In the genomic region with DNA sequence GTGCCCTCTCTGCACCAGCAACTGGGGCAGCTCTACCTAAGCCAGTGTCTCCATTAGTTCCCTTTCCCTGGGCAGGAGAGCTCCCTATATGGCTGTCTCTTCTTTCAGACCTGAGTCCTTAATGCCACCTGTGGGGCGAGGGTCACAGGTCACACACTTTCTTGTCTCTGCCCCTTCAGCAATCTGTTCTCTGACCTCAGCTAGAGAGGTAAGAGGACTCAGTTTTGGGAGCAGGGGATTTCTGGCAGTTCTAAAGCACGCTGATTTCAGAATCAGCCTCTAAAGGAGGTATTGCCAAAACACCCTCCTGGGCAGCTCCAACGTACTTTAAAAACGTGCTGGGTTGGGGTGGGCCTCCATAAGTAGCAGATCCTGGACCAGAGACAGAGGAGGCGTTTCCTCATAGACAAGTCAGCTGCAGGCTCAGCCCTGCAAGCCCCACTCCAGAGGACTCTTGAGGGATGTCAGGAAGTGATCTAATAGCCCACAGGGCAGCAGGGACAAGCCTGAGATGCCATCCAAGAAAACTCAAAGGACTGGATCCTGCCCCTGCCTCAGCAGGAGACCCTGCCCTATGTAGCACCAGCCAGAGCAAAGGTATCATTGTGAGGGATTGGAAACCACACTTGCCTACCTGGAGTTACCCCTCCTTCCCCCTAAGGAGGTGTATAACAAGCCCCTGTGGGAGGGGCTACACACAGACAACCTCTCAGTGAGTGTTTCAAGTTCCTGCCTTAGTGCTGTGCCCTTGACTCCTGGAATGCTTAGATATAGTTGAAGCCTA, we compare ENCODE assay signal across 8 cellular contexts. TPM values are rescaled to one million over a fixed set of nuclear protein-coding genes. Genes with fewer than 3 reads are reported as not detected.
DNase-seq lines count a peak whose midpoint lies in the region; ATAC-seq and TF ChIP-seq lines count a peak whose summit lies in the region.

No MANE protein-coding gene starts in this region.

- no peak overlapping the region for H3K27ac ChIP-seq in PC-3 (ENCODE audit: low read length)
- H3K27ac ChIP-seq in mucosa of rectum (ENCODE audit: low read depth in 2 of 2, low read length in 2 of 2): peak overlapping the region; percentile 19 to 24

- H3K36me3 Mint-ChIP-seq in activated CD4-positive, alpha-beta T cell treated with anti-CD3 and anti-CD28 coated beads, Interleukin-2, amount 10 ng/mL, durations not matched to agents 24 days and 14 days (ENCODE audit: low read depth): peaks cover 1% of the 10 kb centered on the region

- H3K4me2 ChIP-seq in PC-3 (ENCODE audit: low read length): no peak overlapping the region

- H3K9me3 Mint-ChIP-seq in activated CD4-positive, alpha-beta T cell treated with anti-CD3 and anti-CD28 coated beads, Interleukin-2, amount 10 ng/mL, durations not matched to agents 24 days and 14 days: no peaks in the 10 kb centered on the region

- no peaks in the 10 kb centered on the region for H3K9me3 ChIP-seq in PC-3 (ENCODE audit: low read length)
- no peaks in the 10 kb centered on the region for H3K9me3 ChIP-seq in mucosa of rectum (ENCODE audit: control insufficient read depth in 2 of 2, low read length in 2 of 2)

- peaks cover 56% of the 10 kb centered on the region for H4K20me1 ChIP-seq in PC-3 (ENCODE audit: low read length)

- H3K9me2 ChIP-seq in PC-3 (replicated peaks; ENCODE audit: low read length): no peaks in the 10 kb centered on the region

- H3K9ac ChIP-seq in PC-3 (ENCODE audit: low read length) (no peak overlapping the region), mucosa of rectum (ENCODE audit: low read depth in 1 of 2, low read length in 2 of 2) (peak overlapping the region in 1 of 2 donors; percentile 36)

- H3K27ac Mint-ChIP-seq in activated CD4-positive, alpha-beta T cell treated with anti-CD3 and anti-CD28 coated beads, Interleukin-2, amount 10 ng/mL, durations not matched to agents 24 days and 14 days: peak overlapping the region; percentile 84

- CTCF ChIA-PET in PC-3 (lab: Charles Lee): no interaction called here

- H3K27me3 Mint-ChIP-seq in activated CD4-positive, alpha-beta T cell treated with anti-CD3 and anti-CD28 coated beads, Interleukin-2, amount 10 ng/mL, durations not matched to agents 24 days and 14 days: no peaks in the 10 kb centered on the region

- ATAC-seq in PC-3: peak; percentile 83
- no peak for ATAC-seq in HG03039 (IDR thresholded peaks at IDR 0.05; ENCODE audit: unreplicated experiment)
- no peak for ATAC-seq in GM19455 (IDR thresholded peaks at IDR 0.05; ENCODE audit: unreplicated experiment)

- TF ChIP-seq CTCF in PC-3 (conservative IDR thresholded peaks at IDR 0.05; ENCODE audit: low read depth, low read length): no peak

- H3K4me3 ChIP-seq in PC-3 (ENCODE audit: low read length) (no peak overlapping the region), mucosa of rectum (ENCODE audit: low read length in 2 of 2) (peak overlapping the region in 1 of 2 donors; percentile 39)

- peaks cover 80% of the 10 kb centered on the region for H3K4me1 Mint-ChIP-seq in activated CD4-positive, alpha-beta T cell treated with anti-CD3 and anti-CD28 coated beads, Interleukin-2, amount 10 ng/mL, durations not matched to agents 24 days and 14 days

- no peaks in the 10 kb centered on the region for H3K36me3 ChIP-seq in PC-3 (ENCODE audit: low read depth, low read length)
- H3K36me3 ChIP-seq in mucosa of rectum (ENCODE audit: control insufficient read depth in 2 of 2, insufficient read depth in 2 of 2, low read length in 2 of 2): peaks cover 0 to 5% of the 10 kb centered on the region in 2 donors

- POLR2A ChIA-PET in PC-3 (lab: Charles Lee; ENCODE audit: unreplicated experiment): no interaction called here

- DNase-seq in activated CD4-positive, alpha-beta T cell treated with anti-CD3 and anti-CD28 coated beads, Interleukin-2, amount 10 ng/mL, durations not matched to agents 24 days and 14 days: peak; percentile 71
- no peak for DNase-seq in activated CD4-positive, alpha-beta T cell treated with anti-CD3 and anti-CD28 coated beads, Interleukin-2, amount 50 U/mL, for 4 hours
- DNase-seq in PC-3: peak; percentile 38
- peak; percentile 35 for DNase-seq in dedifferentiated amniotic fluid mesenchymal stem cell (ENCODE audit: extremely low spot score)
- DNase-seq in occipital lobe (lab: John Stamatoyannopoulos, UW): no peak

- peaks cover 96% of the 10 kb centered on the region for H3K79me2 ChIP-seq in PC-3 (ENCODE audit: low read length)

- H3K4me1 ChIP-seq in PC-3 (ENCODE audit: insufficient read depth, low read length) (peaks cover 17% of the 10 kb centered on the region; the same call in 1 of the 2 replicates), mucosa of rectum (ENCODE audit: control insufficient read depth in 2 of 2, insufficient read depth in 2 of 2, low read length in 2 of 2) (peaks cover 86 to 90% of the 10 kb centered on the region in 2 donors)

- intact Hi-C loops in activated CD4-positive, alpha-beta T cell treated with anti-CD3 and anti-CD28 coated beads, Interleukin-2, amount 10 ng/mL, durations not matched to agents 24 days and 14 days (cut with micrococcal nuclease): loop anchor here (2.0 kb wide), 1 partner anchor 103 kb away; the partner anchor contains the start of gene ATP23
- intact Hi-C loops in PC-3 (cut with micrococcal nuclease): no loop called here

- no TSS peak for BruUV-seq in PC-3 (replicated peaks; lab: Mats Ljungman, UMichigan)

- H3K4me3 Mint-ChIP-seq in activated CD4-positive, alpha-beta T cell treated with anti-CD3 and anti-CD28 coated beads, Interleukin-2, amount 10 ng/mL, durations not matched to agents 24 days and 14 days: peak overlapping the region; percentile 67

- no peak overlapping the region for H2AFZ ChIP-seq in PC-3 (ENCODE audit: low read length)

- no peaks in the 10 kb centered on the region for H3F3A ChIP-seq in PC-3 (ENCODE audit: low read length, unreplicated experiment)

- H3K27me3 ChIP-seq in PC-3 (ENCODE audit: low read length) (no peaks in the 10 kb centered on the region), mucosa of rectum (ENCODE audit: control insufficient read depth in 2 of 2, insufficient read depth in 2 of 2, low read length in 2 of 2) (no peaks in the 10 kb centered on the region)

RNA-seq across cellular contexts. Expression of gene CTDSP2, which starts 8.6 kb away (rescaled TPM):
- total RNA-seq in activated CD4-positive, alpha-beta T cell treated with anti-CD3 and anti-CD28 coated beads, Interleukin-2, amount 10 ng/mL, durations not matched to agents 24 days and 14 days: 81.4 and 82.7 TPM in 2 replicates
- total RNA-seq in PC-3 (2014; rRNA removed): 37.4 and 39.4 TPM in 2 replicates
- total RNA-seq in occipital lobe: 32.4 TPM

RNA-seq across cellular contexts. Expression of gene AVIL, which starts 19.4 kb away (rescaled TPM):
- 1.2 and 1.9 TPM in 2 replicates for total RNA-seq in activated CD4-positive, alpha-beta T cell treated with anti-CD3 and anti-CD28 coated beads, Interleukin-2, amount 10 ng/mL, durations not matched to agents 24 days and 14 days
- total RNA-seq in PC-3 (2014; rRNA removed) (2.3 TPM in 1 of 2 replicates, not detected in the other), occipital lobe (0.78 TPM)

RNA-seq across cellular contexts. Expression of gene TSFM, which starts 55.4 kb away (rescaled TPM):
- total RNA-seq in activated CD4-positive, alpha-beta T cell treated with anti-CD3 and anti-CD28 coated beads, Interleukin-2, amount 10 ng/mL, durations not matched to agents 24 days and 14 days: 62.5 and 64.3 TPM in 2 replicates
- 55.8 and 63.0 TPM in 2 replicates for total RNA-seq in PC-3 (2014; rRNA removed)
- 27.3 TPM for total RNA-seq in occipital lobe

Comparison
In these comparisons a context has a peak if more than half of its experiments do, and no peak if none do; other contexts are left out.
1. DNase-seq: peak in activated CD4-positive, alpha-beta T cell treated with anti-CD3 and anti-CD28 coated beads, Interleukin-2, amount 10 ng/mL, durations not matched to agents 24 days and 14 days (single experiment), PC-3 (single experiment) and dedifferentiated amniotic fluid mesenchymal stem cell (single experiment); none in activated CD4-positive, alpha-beta T cell treated with anti-CD3 and anti-CD28 coated beads, Interleukin-2, amount 50 U/mL, for 4 hours (0 of 2) and occipital lobe (single experiment).